Comparison of ENCODE assay signal across 14 cellular contexts in genomic region chr6:6584310-6585002, GRCh38. TPM values are rescaled to one million over a fixed set of nuclear protein-coding genes. Genes with fewer than 3 reads are reported as not detected.
DNase-seq lines count a peak whose midpoint lies in the region; ATAC-seq and TF ChIP-seq lines count a peak whose summit lies in the region.
"Had no signal": no experiment of that assay in that cellular context is flagged by ENCODE, and none has a peak within 500 bp of the region (broad histone marks: within the 10 kb centered on the region; RNA-seq: fewer than 3 reads in every experiment).

No MANE protein-coding gene starts in this region.

- peak overlapping the region; percentile 6 for H3K27ac Mint-ChIP-seq in activated naive CD4-positive, alpha-beta T cell treated with anti-CD3 and anti-CD28 coated beads for 36 hours
- H3K27ac Mint-ChIP-seq in stimulated activated memory B cell treated with anti-CD40 and anti-IgM and Interleukin-4, amounts not matched to agents 10 μg/mL and 1 μg/mL and 100 μg/mL, for 72 hours: peak overlapping the region; percentile 62
- H3K27ac Mint-ChIP-seq in neural progenitor cell: no peak overlapping the region

- peaks cover 8% of the 10 kb centered on the region for H3K36me3 Mint-ChIP-seq in activated naive CD4-positive, alpha-beta T cell treated with anti-CD3 and anti-CD28 coated beads for 36 hours (ENCODE audit: low read depth)
- H3K36me3 Mint-ChIP-seq in stimulated activated memory B cell treated with anti-CD40 and anti-IgM and Interleukin-4, amounts not matched to agents 10 μg/mL and 1 μg/mL and 100 μg/mL, for 72 hours: peaks cover 15% of the 10 kb centered on the region
- no peaks in the 10 kb centered on the region for H3K36me3 Mint-ChIP-seq in neural progenitor cell

- H3K27me3 ChIP-seq in dorsolateral prefrontal cortex (no peaks in the 10 kb centered on the region), neural progenitor cell (no peaks in the 10 kb centered on the region)
- H3K27me3 ChIP-seq: tibial nerve had no signal

- no peak overlapping the region for H3K4me2 ChIP-seq in neural progenitor cell

- ATAC-seq in stimulated activated memory B cell treated with anti-CD40 and anti-IgM and Interleukin-4, amounts not matched to agents 10 μg/mL and 1 μg/mL and 100 μg/mL, for 72 hours: peak; percentile 43
- ATAC-seq: mucosa of descending colon, right cardiac atrium had no signal

- H3K36me3 ChIP-seq in HEK293 (ENCODE audit: control insufficient read depth in 2 of 2, insufficient read depth in 1 of 2, low read length in 2 of 2) (no peaks in the 10 kb centered on the region), neural progenitor cell (no peaks in the 10 kb centered on the region)
- H3K36me3 ChIP-seq: tibial nerve had no signal

- no peaks in the 10 kb centered on the region for H4K20me1 ChIP-seq in neural progenitor cell (ENCODE audit: low read depth)

- DNase-seq in activated naive CD4-positive, alpha-beta T cell treated with anti-CD3 and anti-CD28 coated beads for 36 hours: peak; percentile 47
- DNase-seq in activated naive CD4-positive, alpha-beta T cell (lab: John Stamatoyannopoulos, UW): no peak
- DNase-seq in RPMI8226 (peak; percentile 46), dorsolateral prefrontal cortex (no peak), neural progenitor cell (ENCODE audit: low spot score) (no peak), islet precursor cell (no peak)
- DNase-seq: mucosa of descending colon, NCI-H2029 treated with DMSO at 0.1 percent for 48 hours, right cardiac atrium had no signal

- no peak overlapping the region for H3K9ac ChIP-seq in neural progenitor cell

- no peak overlapping the region for H2AFZ ChIP-seq in neural progenitor cell (replicated peaks)

- no peaks in the 10 kb centered on the region for H3K4me1 ChIP-seq in HEK293 (ENCODE audit: control insufficient read depth, insufficient read depth, low read length)
- no peaks in the 10 kb centered on the region for H3K4me1 ChIP-seq in neural progenitor cell

- CTCF ChIA-PET in activated naive CD4-positive, alpha-beta T cell treated with anti-CD3 and anti-CD28 coated beads for 36 hours (lab: Charles Lee): interaction anchor here (0.9 to 2.3 kb wide), 5 partner anchors 27 to 99 kb away, joined by 3 to 9 read pairs (median 4); no protein-coding TSS in a partner anchor
- CTCF ChIA-PET in HEK293 (lab: Yijun Ruan, JAX): interaction anchor here (0.6 to 1.9 kb wide), 5 partner anchors 26 to 401 kb away, joined by 3 to 7 read pairs (median 5); no protein-coding TSS in a partner anchor

- TF ChIP-seq CTCF in HEK293 (tag by site-specific recombination; IDR thresholded peaks at IDR 0.05): no peak
- TF ChIP-seq CTCF in dorsolateral prefrontal cortex (IDR thresholded peaks at IDR 0.05 in 54 of 56, conservative IDR thresholded peaks at IDR 0.05 in 2 of 56; ENCODE audit: low read depth in 1 of 56, partially characterized antibody in 56 of 56): peak in 6 of 56 donors; percentile 5 to 17 (median 11)
- no peak for TF ChIP-seq CTCF in neural progenitor cell (IDR thresholded peaks at IDR 0.05)

- H3K4me3 Mint-ChIP-seq in activated naive CD4-positive, alpha-beta T cell treated with anti-CD3 and anti-CD28 coated beads for 36 hours: no peak overlapping the region
- H3K4me3 Mint-ChIP-seq in stimulated activated memory B cell treated with anti-CD40 and anti-IgM and Interleukin-4, amounts not matched to agents 10 μg/mL and 1 μg/mL and 100 μg/mL, for 72 hours: peak overlapping the region; percentile 16
- H3K4me3 Mint-ChIP-seq in neural progenitor cell: no peak overlapping the region

- H3K4me1 Mint-ChIP-seq in activated naive CD4-positive, alpha-beta T cell treated with anti-CD3 and anti-CD28 coated beads for 36 hours (ENCODE audit: low read depth): peaks cover 60% of the 10 kb centered on the region
- H3K4me1 Mint-ChIP-seq in stimulated activated memory B cell treated with anti-CD40 and anti-IgM and Interleukin-4, amounts not matched to agents 10 μg/mL and 1 μg/mL and 100 μg/mL, for 72 hours: peaks cover 56% of the 10 kb centered on the region
- H3K4me1 Mint-ChIP-seq in neural progenitor cell: no peaks in the 10 kb centered on the region

- H3K4me3 ChIP-seq in HEK293 (ENCODE audit: low read depth, low read length) (no peak overlapping the region), dorsolateral prefrontal cortex (no peak overlapping the region), neural progenitor cell (no peak overlapping the region)
- H3K4me3 ChIP-seq: mucosa of descending colon, tibial nerve had no signal

- H3F3A ChIP-seq in neural progenitor cell (ENCODE audit: low read depth): no peaks in the 10 kb centered on the region

- no peaks in the 10 kb centered on the region for H3K27me3 Mint-ChIP-seq in activated naive CD4-positive, alpha-beta T cell treated with anti-CD3 and anti-CD28 coated beads for 36 hours (ENCODE audit: low read depth)
- no peaks in the 10 kb centered on the region for H3K27me3 Mint-ChIP-seq in stimulated activated memory B cell treated with anti-CD40 and anti-IgM and Interleukin-4, amounts not matched to agents 10 μg/mL and 1 μg/mL and 100 μg/mL, for 72 hours
- peaks cover 6% of the 10 kb centered on the region for H3K27me3 Mint-ChIP-seq in neural progenitor cell (ENCODE audit: insufficient read depth, low read depth)

- peaks cover 17% of the 10 kb centered on the region for H3K9me3 Mint-ChIP-seq in activated naive CD4-positive, alpha-beta T cell treated with anti-CD3 and anti-CD28 coated beads for 36 hours
- peaks cover 3% of the 10 kb centered on the region for H3K9me3 Mint-ChIP-seq in stimulated activated memory B cell treated with anti-CD40 and anti-IgM and Interleukin-4, amounts not matched to agents 10 μg/mL and 1 μg/mL and 100 μg/mL, for 72 hours
- peaks cover 6% of the 10 kb centered on the region for H3K9me3 Mint-ChIP-seq in neural progenitor cell

- H3K27ac ChIP-seq in HEK293 (ENCODE audit: extremely low read depth, low read depth, low read length): no peak overlapping the region
- H3K27ac ChIP-seq in dorsolateral prefrontal cortex: peak overlapping the region in 2 of 59 donors; percentile 25 to 29
- H3K27ac ChIP-seq in neural progenitor cell: no peak overlapping the region
- H3K27ac ChIP-seq: tibial nerve had no signal

- no peaks in the 10 kb centered on the region for H3K79me2 ChIP-seq in neural progenitor cell (ENCODE audit: low read depth)

- POLR2A ChIA-PET in HEK293 (lab: Yijun Ruan, JAX): no interaction called here

- intact Hi-C loops in activated naive CD4-positive, alpha-beta T cell treated with anti-CD3 and anti-CD28 coated beads for 36 hours (cut with micrococcal nuclease): loop anchor here (1.0 to 10.0 kb wide), 2 partner anchors 24 to 550 kb away; no protein-coding TSS in a partner anchor
- intact Hi-C loops in dorsolateral prefrontal cortex (cut with DNase I): no loop called here

- H3K9me3 ChIP-seq in HEK293 (ENCODE audit: control insufficient read depth, insufficient read depth, low read depth, low read length): no peaks in the 10 kb centered on the region
- H3K9me3 ChIP-seq in neural progenitor cell (ENCODE audit: low read depth): no peaks in the 10 kb centered on the region
- H3K9me3 ChIP-seq: mucosa of descending colon, tibial nerve had no signal

TF ChIP-seq in HEK293, 187 proteins besides CTCF, POLR2A, EP300 and RAD21:
- TF ChIP-seq ZNF777 (tag by site-specific recombination; IDR thresholded peaks at IDR 0.05; ENCODE audit: borderline replicate concordance) (no peak), ZNF610 (tag by site-specific recombination; IDR thresholded peaks at IDR 0.05; ENCODE audit: borderline replicate concordance) (peak; percentile 94), ZNF248 (tag by site-specific recombination; IDR thresholded peaks at IDR 0.05) (no peak), ZEB2 (tag by site-specific recombination; IDR thresholded peaks at IDR 0.05) (no peak), ZNF221 (tag by site-specific recombination; IDR thresholded peaks at IDR 0.05; ENCODE audit: borderline replicate concordance) (no peak), ZNF335 (tag by site-specific recombination; conservative IDR thresholded peaks at IDR 0.05) (no peak)
TF ChIP-seq in HEK293: peak in this region for 1.

RNA-seq across cellular contexts. Expression of gene LY86, which starts 4.1 kb away (rescaled TPM):
- total RNA-seq in activated naive CD4-positive, alpha-beta T cell treated with anti-CD3 and anti-CD28 coated beads for 36 hours: 1 to 10 TPM; 1.8 to 2.0 TPM
- total RNA-seq in dorsolateral prefrontal cortex (10 to 100 TPM in 6 of 120 experiments, 1 to 10 TPM in 110, under 1 TPM in 3, not detected in 1; 0.71 to 18.3 (median 4.1) TPM), neural progenitor cell (ENCODE audit: low replicate concordance) (not detected in 2 replicates)
- total RNA-seq: fibroblast of lung, HT-29 had no signal

Comparison
In these comparisons a context has a peak if more than half of its experiments do, and no peak if none do; other contexts are left out.
1. DNase-seq: peak in activated naive CD4-positive, alpha-beta T cell treated with anti-CD3 and anti-CD28 coated beads for 36 hours (single experiment) and RPMI8226 (single experiment); none in activated naive CD4-positive, alpha-beta T cell (0 of 4), dorsolateral prefrontal cortex (0 of 10), neural progenitor cell (single experiment) and islet precursor cell (single experiment).